Comparison of ENCODE assay signal across 8 cellular contexts in genomic region chr20:63864978-63865640, GRCh38. TPM values are rescaled to one million over a fixed set of nuclear protein-coding genes. Genes with fewer than 3 reads are reported as not detected.
DNase-seq lines count a peak whose midpoint lies in the region; ATAC-seq, FAIRE-seq and TF ChIP-seq lines count a peak whose summit lies in the region.

Gene TPD52L2 (plus strand): TSS chr20:63865270. CDS start chr20:63865366, 96 bp downstream.

- peaks cover 22 to 36% of the 10 kb centered on the region in 2 experiments for H3K36me3 ChIP-seq in keratinocyte (ENCODE audit: control insufficient read depth in 2 of 2, extremely low read depth in 1 of 2, insufficient read depth in 2 of 2, low read length in 2 of 2)

- no peaks in the 10 kb centered on the region for H3K9me1 ChIP-seq in keratinocyte (ENCODE audit: control insufficient read depth, extremely low read depth, insufficient read depth, low read length)

- H2AFZ ChIP-seq in keratinocyte (ENCODE audit: control insufficient read depth, low read length), result peak within 1 kb of the TSS; percentile 47

- dilution Hi-C loops in keratinocyte (cut with MboI; ENCODE audit: extremely low pct_ligation_motif_present, low sequenced_read_pairs), result no loop called here

- H3K9ac ChIP-seq in keratinocyte (ENCODE audit: control insufficient read depth, extremely low read depth, insufficient read depth, low read length), result peak within 1 kb of the TSS; percentile 99

- H3K79me2 ChIP-seq in keratinocyte (ENCODE audit: control insufficient read depth, insufficient read depth, low read length), result peaks cover 65% of the 10 kb centered on the region

- FAIRE-seq in keratinocyte (lab: Jason Lieb, UNC), result peak; percentile 9

- H3K9me3 ChIP-seq in keratinocyte (ENCODE audit: control insufficient read depth, low read depth, low read length), result no peaks in the 10 kb centered on the region

- TF ChIP-seq CTCF in AG10803 (conservative IDR thresholded peaks at IDR 0.05; ENCODE audit: low read length), result no peak
- no peak for TF ChIP-seq CTCF in keratinocyte (optimal IDR thresholded peaks at IDR 0.05 in 1 of 3, IDR thresholded peaks at IDR 0.05 in 1 of 3, conservative IDR thresholded peaks at IDR 0.05 in 1 of 3; ENCODE audit: extremely low read depth in 1 of 3, insufficient read depth in 2 of 3, low read length in 3 of 3)

- H3K4me3 ChIP-seq in AG10803 (ENCODE audit: low read length) (peak within 1 kb of the TSS; percentile 91), keratinocyte (ENCODE audit: control insufficient read depth in 2 of 3, extremely low read depth in 1 of 3, insufficient read depth in 2 of 3, low read depth in 1 of 3, low read length in 3 of 3) (peak within 1 kb of the TSS; percentile 90 to 95 (median 92))

- H3K4me2 ChIP-seq in keratinocyte (ENCODE audit: control insufficient read depth, extremely low read depth, insufficient read depth, low read depth, low read length), result peak within 1 kb of the TSS; percentile 87

- H3K27me3 ChIP-seq in keratinocyte (ENCODE audit: control insufficient read depth, extremely low read depth, insufficient read depth, low read length), result no peaks in the 10 kb centered on the region

- ATAC-seq in GM19043 (IDR thresholded peaks at IDR 0.05; ENCODE audit: low read depth, unreplicated experiment) (peak; percentile 67), HG03378 (IDR thresholded peaks at IDR 0.05; ENCODE audit: unreplicated experiment) (peak; percentile 75)

- peak within 1 kb of the TSS; percentile 97 for H3K27ac ChIP-seq in keratinocyte (ENCODE audit: control insufficient read depth, insufficient read depth, low read length)

- peak; percentile 97 for DNase-seq in AG10803 (ENCODE audit: low read depth)
- DNase-seq in NCI-H510A (lab: John Stamatoyannopoulos, UW), result peak; percentile 99
- peak; percentile 94 for DNase-seq in activated CD4-positive, alpha-beta T cell treated with anti-CD3 and anti-CD28 coated beads for 1 hour
- peak; percentile 100 for DNase-seq in cerebellum (ENCODE audit: low spot score)
- peak; percentile 97 for DNase-seq in keratinocyte (ENCODE audit: low read depth, low spot score)
- peak; percentile 94 for DNase-seq in stimulated activated CD4-positive, alpha-beta T cell treated with anti-CD3 and anti-CD28 coated beads, Interleukin-15, amount 100 ng/mL, for 1 hour (ENCODE audit: low read depth in 1 of 2, low spot score in 1 of 2)

- H3K4me1 ChIP-seq in keratinocyte (ENCODE audit: control insufficient read depth, extremely low read depth, insufficient read depth, low read length), result peaks cover 13% of the 10 kb centered on the region

- H4K20me1 ChIP-seq in keratinocyte (ENCODE audit: control insufficient read depth, extremely low read depth, insufficient read depth, low read length), result peaks cover 3% of the 10 kb centered on the region

RNA-seq across cellular contexts. Expression of gene TPD52L2, which starts in this region (rescaled TPM):
- total RNA-seq in cerebellum, result 33.1 TPM
- 177 to 208 TPM (median 200 TPM) in 3 replicates for polyA plus RNA-seq in keratinocyte
- 70.9 TPM for polyA plus RNA-seq in keratinocyte (2011; ENCODE audit: low read depth)
- polyA plus RNA-seq in keratinocyte (2011; cell fraction: cytosol; rRNA removed), result 210 and 229 TPM in 2 replicates
- 150 and 178 TPM in 2 replicates for polyA plus RNA-seq in keratinocyte (2011; cell fraction: nucleus; rRNA removed)
- polyA plus RNA-seq in keratinocyte (2012; ENCODE audit: low replicate concordance), result 124 and 144 TPM in 2 replicates
- 112 to 135 TPM (median 117 TPM) in 3 replicates for polyA minus RNA-seq in keratinocyte
- polyA minus RNA-seq in keratinocyte (2011; cell fraction: cytosol; rRNA and poly(A)+ RNA removed), result 247 TPM
- 75.1 and 94.8 TPM in 2 replicates for polyA minus RNA-seq in keratinocyte (2011; cell fraction: nucleus; rRNA and poly(A)+ RNA removed)

Comparison
In these comparisons a context has a peak if more than half of its experiments do, and no peak if none do; other contexts are left out.
1. Peak in every context shown above with its lines: DNase-seq, ATAC-seq, H3K4me3 ChIP-seq and H3K27ac ChIP-seq.